Comparison of ENCODE assay signal across 1 cellular context in the genomic region with DNA sequence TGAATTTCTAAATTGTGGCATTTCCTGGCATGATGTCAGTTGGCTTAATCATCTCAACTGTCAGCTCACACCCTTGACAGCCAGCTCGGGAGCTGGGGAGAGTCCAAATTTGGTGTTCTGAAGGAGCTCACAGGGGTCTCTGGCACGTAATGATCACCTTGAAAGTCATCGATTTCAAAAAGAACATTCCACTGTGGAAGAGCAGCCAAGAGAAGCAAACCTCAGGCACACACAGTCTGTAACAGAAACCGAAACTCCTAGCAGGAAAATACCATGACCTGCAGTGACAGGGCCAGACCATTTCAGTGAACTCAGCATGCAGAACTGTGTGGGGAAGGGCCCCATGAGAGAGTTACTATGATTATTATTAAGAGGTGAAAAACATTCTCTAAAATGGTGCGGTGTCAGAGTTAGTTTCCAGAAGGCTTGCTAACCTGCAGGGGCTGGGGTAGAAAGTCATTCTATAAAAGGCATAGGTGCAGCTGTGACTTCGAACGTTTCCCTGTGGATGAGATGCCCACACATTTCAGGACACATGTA.
TF ChIP-seq lines count a peak whose summit lies in the region.

No MANE protein-coding gene starts in this region.

TF ChIP-seq in HCT116, 20 proteins besides CTCF, POLR2A, EP300 and RAD21 (continued from another document):
- TF ChIP-seq CEBPB (IDR thresholded peaks at IDR 0.05; ENCODE audit: low read depth): no peak
- TF ChIP-seq POLR2AphosphoS5 (IDR thresholded peaks at IDR 0.05; ENCODE audit: low read depth, low read length): 0 out of 2 replicates have a peak, but pooled peaks have one; percentile 10
- TF ChIP-seq TCF7L2 (IDR thresholded peaks at IDR 0.05; ENCODE audit: borderline replicate concordance, extremely low read depth, insufficient read depth, insufficient read length): no peak
- TF ChIP-seq SP1 (IDR thresholded peaks at IDR 0.05; ENCODE audit: low read depth): peak; percentile 46; the same call in 1 of the 2 replicates
- TF ChIP-seq ZFX (IDR thresholded peaks at IDR 0.05): no peak
- no peak for TF ChIP-seq CBX3 (IDR thresholded peaks at IDR 0.05; ENCODE audit: low read depth)
- TF ChIP-seq, protein P1, sequence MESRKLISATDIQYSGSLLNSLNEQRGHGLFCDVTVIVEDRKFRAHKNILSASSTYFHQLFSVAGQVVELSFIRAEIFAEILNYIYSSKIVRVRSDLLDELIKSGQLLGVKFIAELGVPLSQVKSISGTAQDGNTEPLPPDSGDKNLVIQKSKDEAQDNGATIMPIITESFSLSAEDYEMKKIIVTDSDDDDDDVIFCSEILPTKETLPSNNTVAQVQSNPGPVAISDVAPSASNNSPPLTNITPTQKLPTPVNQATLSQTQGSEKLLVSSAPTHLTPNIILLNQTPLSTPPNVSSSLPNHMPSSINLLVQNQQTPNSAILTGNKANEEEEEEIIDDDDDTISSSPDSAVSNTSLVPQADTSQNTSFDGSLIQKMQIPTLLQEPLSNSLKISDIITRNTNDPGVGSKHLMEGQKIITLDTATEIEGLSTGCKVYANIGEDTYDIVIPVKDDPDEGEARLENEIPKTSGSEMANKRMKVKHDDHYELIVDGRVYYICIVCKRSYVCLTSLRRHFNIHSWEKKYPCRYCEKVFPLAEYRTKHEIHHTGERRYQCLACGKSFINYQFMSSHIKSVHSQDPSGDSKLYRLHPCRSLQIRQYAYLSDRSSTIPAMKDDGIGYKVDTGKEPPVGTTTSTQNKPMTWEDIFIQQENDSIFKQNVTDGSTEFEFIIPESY (IDR thresholded peaks at IDR 0.05; ENCODE audit: extremely low read depth, insufficient replicate concordance, low read length): peak; percentile 10
- no peak for TF ChIP-seq ELF1 (IDR thresholded peaks at IDR 0.05; ENCODE audit: borderline replicate concordance, low read depth)
- TF ChIP-seq, protein P2, sequence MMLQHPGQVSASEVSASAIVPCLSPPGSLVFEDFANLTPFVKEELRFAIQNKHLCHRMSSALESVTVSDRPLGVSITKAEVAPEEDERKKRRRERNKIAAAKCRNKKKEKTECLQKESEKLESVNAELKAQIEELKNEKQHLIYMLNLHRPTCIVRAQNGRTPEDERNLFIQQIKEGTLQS (IDR thresholded peaks at IDR 0.05): no peak
- TF ChIP-seq EGR1 (IDR thresholded peaks at IDR 0.05; ENCODE audit: low read depth): no peak
- TF ChIP-seq SRF (IDR thresholded peaks at IDR 0.05; ENCODE audit: low read depth): no peak; the same call in 1 of the 2 replicates
- TF ChIP-seq EZH2phosphoT487 (IDR thresholded peaks at IDR 0.05; ENCODE audit: borderline replicate concordance): no peak
- TF ChIP-seq ZNF274 (IDR thresholded peaks at IDR 0.05; ENCODE audit: low read depth, low read length): no peak
- TF ChIP-seq, protein P3, sequence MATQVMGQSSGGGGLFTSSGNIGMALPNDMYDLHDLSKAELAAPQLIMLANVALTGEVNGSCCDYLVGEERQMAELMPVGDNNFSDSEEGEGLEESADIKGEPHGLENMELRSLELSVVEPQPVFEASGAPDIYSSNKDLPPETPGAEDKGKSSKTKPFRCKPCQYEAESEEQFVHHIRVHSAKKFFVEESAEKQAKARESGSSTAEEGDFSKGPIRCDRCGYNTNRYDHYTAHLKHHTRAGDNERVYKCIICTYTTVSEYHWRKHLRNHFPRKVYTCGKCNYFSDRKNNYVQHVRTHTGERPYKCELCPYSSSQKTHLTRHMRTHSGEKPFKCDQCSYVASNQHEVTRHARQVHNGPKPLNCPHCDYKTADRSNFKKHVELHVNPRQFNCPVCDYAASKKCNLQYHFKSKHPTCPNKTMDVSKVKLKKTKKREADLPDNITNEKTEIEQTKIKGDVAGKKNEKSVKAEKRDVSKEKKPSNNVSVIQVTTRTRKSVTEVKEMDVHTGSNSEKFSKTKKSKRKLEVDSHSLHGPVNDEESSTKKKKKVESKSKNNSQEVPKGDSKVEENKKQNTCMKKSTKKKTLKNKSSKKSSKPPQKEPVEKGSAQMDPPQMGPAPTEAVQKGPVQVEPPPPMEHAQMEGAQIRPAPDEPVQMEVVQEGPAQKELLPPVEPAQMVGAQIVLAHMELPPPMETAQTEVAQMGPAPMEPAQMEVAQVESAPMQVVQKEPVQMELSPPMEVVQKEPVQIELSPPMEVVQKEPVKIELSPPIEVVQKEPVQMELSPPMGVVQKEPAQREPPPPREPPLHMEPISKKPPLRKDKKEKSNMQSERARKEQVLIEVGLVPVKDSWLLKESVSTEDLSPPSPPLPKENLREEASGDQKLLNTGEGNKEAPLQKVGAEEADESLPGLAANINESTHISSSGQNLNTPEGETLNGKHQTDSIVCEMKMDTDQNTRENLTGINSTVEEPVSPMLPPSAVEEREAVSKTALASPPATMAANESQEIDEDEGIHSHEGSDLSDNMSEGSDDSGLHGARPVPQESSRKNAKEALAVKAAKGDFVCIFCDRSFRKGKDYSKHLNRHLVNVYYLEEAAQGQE (IDR thresholded peaks at IDR 0.05; ENCODE audit: low read depth): no peak
TF ChIP-seq in HCT116: peak in this region for 6.
